In genomic region chr9:93087971-93088655, GRCh38 we compare ENCODE assay signal across 14 cellular contexts. TPM values are rescaled to one million over a fixed set of nuclear protein-coding genes. Genes with fewer than 3 reads are reported as not detected.
DNase-seq lines count a peak whose midpoint lies in the region; ATAC-seq and TF ChIP-seq lines count a peak whose summit lies in the region.
"Had no signal": no experiment of that assay in that cellular context is flagged by ENCODE, and none has a peak within 500 bp of the region (broad histone marks: within the 10 kb centered on the region; RNA-seq: fewer than 3 reads in every experiment).

No MANE protein-coding gene starts in this region.

- no peak for TF ChIP-seq EP300 in esophagus muscularis mucosa (IDR thresholded peaks at IDR 0.05)

- TF ChIP-seq CTCF in right atrium auricular region (IDR thresholded peaks at IDR 0.05) (no peak), left ventricle myocardium inferior (IDR thresholded peaks at IDR 0.05; ENCODE audit: borderline replicate concordance) (no peak), uterus (IDR thresholded peaks at IDR 0.05) (no peak), esophagus muscularis mucosa (IDR thresholded peaks at IDR 0.05) (no peak), foreskin keratinocyte (conservative IDR thresholded peaks at IDR 0.05) (no peak)

- DNase-seq in right atrium auricular region (ENCODE audit: low spot score) (peak; percentile 18), left ventricle myocardium inferior (no peak), mesenteric fat pad (ENCODE audit: low spot score) (peak; percentile 78), uterus (peak; percentile 8 to 9), esophagus muscularis mucosa (ENCODE audit: extremely low spot score) (no peak), G401 (ENCODE audit: low spot score) (no peak), foreskin keratinocyte (no peak)
- peak; percentile 46 for DNase-seq in activated CD8-positive, alpha-beta memory T cell treated with anti-CD3 and anti-CD28 coated beads, Interleukin-2, amount 50 U/mL, for 48 hours
- DNase-seq: anterior cingulate cortex; erythroblast; glutamatergic neuron; PC-9; stimulated activated CD4-positive, alpha-beta T cell treated with anti-CD3 and anti-CD28 coated beads, Interleukin-12 subunit alpha, Interleukin-12 subunit beta, amount 100 ng/mL, for 4 hours had no signal

- H3K9me3 ChIP-seq in right atrium auricular region: peaks cover 0 to 9% of the 10 kb centered on the region in 2 donors
- peaks cover 17% of the 10 kb centered on the region for H3K9me3 ChIP-seq in left ventricle myocardium inferior (replicated peaks)
- peaks cover 0 to 5% of the 10 kb centered on the region in 2 donors for H3K9me3 ChIP-seq in uterus
- H3K9me3 ChIP-seq in esophagus muscularis mucosa: peaks cover 0 to 14% (median 5%) of the 10 kb centered on the region in 4 donors

- H3K27me3 ChIP-seq in right atrium auricular region: no peaks in the 10 kb centered on the region
- no peaks in the 10 kb centered on the region for H3K27me3 ChIP-seq in left ventricle myocardium inferior (ENCODE audit: low read depth)
- H3K27me3 ChIP-seq in uterus: no peaks in the 10 kb centered on the region
- H3K27me3 ChIP-seq in esophagus muscularis mucosa: no peaks in the 10 kb centered on the region
- H3K27me3 ChIP-seq in foreskin keratinocyte: no peaks in the 10 kb centered on the region

- ATAC-seq in foreskin keratinocyte: no peak
- ATAC-seq: K562 had no signal

- H3K4me3 ChIP-seq in right atrium auricular region (no peak overlapping the region), left ventricle myocardium inferior (no peak overlapping the region), uterus (no peak overlapping the region), esophagus muscularis mucosa (no peak overlapping the region)
- H3K4me3 ChIP-seq: K562, PC-9 had no signal

- WGBS in esophagus muscularis mucosa: 84% methylated on average over 10 of the region's 12 CpGs

- H3K27ac ChIP-seq in right atrium auricular region (no peak overlapping the region), left ventricle myocardium inferior (replicated peaks) (no peak overlapping the region), uterus (no peak overlapping the region), esophagus muscularis mucosa (replicated peaks in 1 of 4) (no peak overlapping the region), foreskin keratinocyte (no peak overlapping the region)
- H3K27ac ChIP-seq: PC-9 had no signal

- in situ Hi-C loops in G401 (cut with HindIII; ENCODE audit: low sequenced_read_pairs): no loop called here

- H3K36me3 ChIP-seq in right atrium auricular region: no peaks in the 10 kb centered on the region
- H3K36me3 ChIP-seq in left ventricle myocardium inferior: no peaks in the 10 kb centered on the region
- H3K36me3 ChIP-seq in uterus: no peaks in the 10 kb centered on the region
- H3K36me3 ChIP-seq in esophagus muscularis mucosa: no peaks in the 10 kb centered on the region

- intact Hi-C loops in left ventricle myocardium inferior (cut with micrococcal nuclease) (no loop called here), uterus (cut with DNase I; ENCODE audit: low total_unique reads) (no loop called here), esophagus muscularis mucosa (cut with DNase I) (loop anchor here (10.0 kb wide), 1 partner anchor 83 kb away; no protein-coding TSS in a partner anchor)

- no peak for TF ChIP-seq POLR2A in uterus (IDR thresholded peaks at IDR 0.05)
- no peak for TF ChIP-seq POLR2A in esophagus muscularis mucosa (IDR thresholded peaks at IDR 0.05; ENCODE audit: low read depth)

- H3K4me1 ChIP-seq in right atrium auricular region: peaks cover 0 to 8% of the 10 kb centered on the region in 2 donors
- H3K4me1 ChIP-seq in left ventricle myocardium inferior: peaks cover 7% of the 10 kb centered on the region
- H3K4me1 ChIP-seq in uterus: no peaks in the 10 kb centered on the region
- H3K4me1 ChIP-seq in esophagus muscularis mucosa: peaks cover under 1 to 6% (median 1%) of the 10 kb centered on the region in 4 donors
- H3K4me1 ChIP-seq in foreskin keratinocyte: no peaks in the 10 kb centered on the region

RNA-seq across cellular contexts. Expression of gene CARD19, which starts 7.9 kb away (rescaled TPM):
- total RNA-seq in right atrium auricular region: 10 to 100 TPM; 21.2 to 46.8 TPM
- 35.8 TPM for total RNA-seq in left ventricle myocardium inferior
- total RNA-seq in mesenteric fat pad: 38.9 TPM
- 10 to 100 TPM; 23.7 to 71.4 (median 40.9) TPM for total RNA-seq in uterus
- 10 to 100 TPM; 54.0 to 83.6 (median 78.1) TPM for total RNA-seq in esophagus muscularis mucosa
- 31.4 and 36.7 TPM in 2 replicates for total RNA-seq in G401 (2014; rRNA removed; shearing (Covaris generic))
- total RNA-seq in foreskin keratinocyte: 31.1 TPM in 2 replicates
- polyA plus RNA-seq in foreskin keratinocyte: 46.3 and 47.5 TPM in 2 replicates

RNA-seq across cellular contexts. Expression of gene SUSD3, which starts 29.6 kb away (rescaled TPM):
- 10 to 100 TPM in 1 of 2 donors, 1 to 10 TPM in 1; 1.6 to 11.8 TPM for total RNA-seq in right atrium auricular region
- total RNA-seq in left ventricle myocardium inferior: 0.60 TPM
- total RNA-seq in mesenteric fat pad: 2.0 TPM
- 10 to 100 TPM in 3 of 4 donors, 1 to 10 TPM in 1; 9.3 to 52.7 (median 14.7) TPM for total RNA-seq in uterus
- total RNA-seq in esophagus muscularis mucosa: 1 to 10 TPM in 3 of 4 donors, under 1 TPM in 1; 0.83 to 3.3 (median 1.4) TPM
- not detected in 2 replicates for total RNA-seq in G401 (2014; rRNA removed; shearing (Covaris generic))
- 0.11 and 0.44 TPM in 2 replicates for total RNA-seq in foreskin keratinocyte
- 0.18 and 0.24 TPM in 2 replicates for polyA plus RNA-seq in foreskin keratinocyte

RNA-seq across cellular contexts. Expression of gene NINJ1, which starts 45.9 kb away (rescaled TPM):
- total RNA-seq in right atrium auricular region (10 to 100 TPM; 65.5 to 89.4 TPM), left ventricle myocardium inferior (53.7 TPM), mesenteric fat pad (58.8 TPM), uterus (10 to 100 TPM; 20.6 to 87.4 (median 44.2) TPM), esophagus muscularis mucosa (10 to 100 TPM; 69.3 to 90.6 (median 72.7) TPM), foreskin keratinocyte (15.8 and 17.7 TPM in 2 replicates)
- 25.6 and 28.4 TPM in 2 replicates for total RNA-seq in G401 (2014; rRNA removed; shearing (Covaris generic))
- 24.6 and 29.8 TPM in 2 replicates for polyA plus RNA-seq in foreskin keratinocyte

Comparison
In these comparisons a context has a peak if more than half of its experiments do, and no peak if none do; other contexts are left out.
1. DNase-seq: peak in right atrium auricular region (single experiment), activated CD8-positive, alpha-beta memory T cell treated with anti-CD3 and anti-CD28 coated beads, Interleukin-2, amount 50 U/mL, for 48 hours (single experiment), mesenteric fat pad (single experiment) and uterus (2 of 2); none in left ventricle myocardium inferior (single experiment), esophagus muscularis mucosa (single experiment), G401 (single experiment) and foreskin keratinocyte (0 of 2).